9 cellular contexts compared by ENCODE assay signal in the genomic region with DNA sequence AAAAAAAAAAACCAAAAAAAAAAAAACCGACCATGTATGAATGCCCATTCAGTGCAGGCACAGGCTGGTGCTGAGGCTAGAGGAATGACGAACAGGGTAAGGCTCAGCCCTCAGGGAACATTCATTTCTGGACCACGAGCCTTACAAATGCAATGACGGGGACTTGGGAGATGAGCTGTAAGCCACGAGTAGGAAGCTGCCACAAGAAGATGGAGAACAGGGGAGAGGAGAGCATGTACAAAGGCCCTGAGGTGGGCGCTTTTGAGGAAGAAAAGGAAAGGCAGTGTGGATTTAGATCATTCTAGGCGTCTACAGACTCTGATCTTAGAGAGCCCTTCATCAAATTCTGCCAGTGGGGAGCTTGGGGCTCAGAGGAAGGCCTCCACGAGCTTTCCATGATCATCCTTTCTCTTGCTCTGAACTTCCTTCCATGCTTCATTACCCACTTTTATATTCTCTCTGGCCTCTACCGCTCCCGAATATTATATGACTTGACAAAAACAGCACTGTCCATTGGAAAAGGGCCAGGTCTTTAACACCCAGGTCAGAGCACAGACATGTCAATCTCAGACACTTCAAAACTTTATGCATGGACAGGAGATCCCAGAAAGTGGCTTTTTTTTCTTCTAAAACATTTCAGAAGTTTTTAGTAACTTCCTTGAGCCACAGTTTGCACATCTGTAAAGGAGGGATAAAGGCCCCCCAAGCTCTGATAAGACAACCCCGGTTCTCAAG. TPM values are rescaled to one million over a fixed set of nuclear protein-coding genes. Genes with fewer than 3 reads are reported as not detected.
DNase-seq lines count a peak whose midpoint lies in the region; ATAC-seq and TF ChIP-seq lines count a peak whose summit lies in the region.
"Had no signal": no experiment of that assay in that cellular context is flagged by ENCODE, and none has a peak within 500 bp of the region (broad histone marks: within the 10 kb centered on the region; RNA-seq: fewer than 3 reads in every experiment).

No MANE protein-coding gene starts in this region.

- H3K4me3 Mint-ChIP-seq in neural crest cell, result peak overlapping the region; percentile 72

- no peak overlapping the region for H3K9ac ChIP-seq in adipocyte (ENCODE audit: low read length)

- DNase-seq in GM10266 (ENCODE audit: extremely low spot score), result peak; percentile 24
- peak; percentile 12 for DNase-seq in M059J (ENCODE audit: low read depth)
- no peak for DNase-seq in adipocyte (ENCODE audit: low read depth)
- no peak for DNase-seq in neural crest cell (ENCODE audit: low read depth, low spot score)
- DNase-seq in islet precursor cell, result no peak
- no peak for DNase-seq in A172 (ENCODE audit: low spot score)
- DNase-seq in cerebellar cortex (ENCODE audit: low spot score), result no peak

- no peak overlapping the region for H3K27ac Mint-ChIP-seq in neural crest cell (ENCODE audit: unreplicated experiment)

- H3K9me3 Mint-ChIP-seq in neural crest cell, result peaks cover 17% of the 10 kb centered on the region

- H3K27me3 ChIP-seq in adipocyte (replicated peaks; ENCODE audit: control insufficient read depth, insufficient read depth, low read length), result peaks cover 43% of the 10 kb centered on the region
- H3K27me3 ChIP-seq: Peyer's patch had no signal

- peaks cover 32% of the 10 kb centered on the region for H3K36me3 Mint-ChIP-seq in neural crest cell (ENCODE audit: low read depth)

- H3K9me3 ChIP-seq in adipocyte (ENCODE audit: control insufficient read depth, low read length), result peaks cover 8% of the 10 kb centered on the region
- H3K9me3 ChIP-seq: Peyer's patch had no signal

- no peaks in the 10 kb centered on the region for H3K36me3 ChIP-seq in adipocyte (ENCODE audit: control insufficient read depth, insufficient read depth, low read length, severe bottlenecking)
- H3K36me3 ChIP-seq: Peyer's patch had no signal

- H3K4me3 ChIP-seq in adipocyte (ENCODE audit: low read length), result peak overlapping the region; percentile 40

- H3K27me3 Mint-ChIP-seq in neural crest cell (ENCODE audit: low read depth), result peaks cover 62% of the 10 kb centered on the region

- H3K4me1 Mint-ChIP-seq in neural crest cell, result peaks cover 21% of the 10 kb centered on the region

- no peak for ATAC-seq in HG03039 (IDR thresholded peaks at IDR 0.05; ENCODE audit: unreplicated experiment)

- peaks cover 6% of the 10 kb centered on the region for H3K4me1 ChIP-seq in adipocyte (ENCODE audit: control insufficient read depth, insufficient read depth, low read length)

- TF ChIP-seq CTCF in GM10266 (IDR thresholded peaks at IDR 0.05; ENCODE audit: control insufficient read depth, insufficient read depth, low read depth, missing control alignments), result no peak
- no peak for TF ChIP-seq CTCF in neural crest cell (conservative IDR thresholded peaks at IDR 0.05)

RNA-seq across cellular contexts. Expression of a gene that starts 3.3 kb away (rescaled TPM):
- 7.1 and 8.4 TPM in 2 replicates for total RNA-seq in M059J (2014; rRNA removed; shearing (Covaris generic))
- 67.3 and 77.3 TPM in 2 replicates for total RNA-seq in neural crest cell
- total RNA-seq in A172 (2014; rRNA removed; shearing (Covaris generic)), result 7.9 and 20.2 TPM in 2 replicates

Comparison
In these comparisons a context has a peak if more than half of its experiments do, and no peak if none do; other contexts are left out.
1. DNase-seq: peak in GM10266 (single experiment) and M059J (single experiment); none in adipocyte (single experiment), neural crest cell (single experiment), islet precursor cell (single experiment), A172 (single experiment) and cerebellar cortex (single experiment).